15 cellular contexts compared by ENCODE assay signal in the genomic region with DNA sequence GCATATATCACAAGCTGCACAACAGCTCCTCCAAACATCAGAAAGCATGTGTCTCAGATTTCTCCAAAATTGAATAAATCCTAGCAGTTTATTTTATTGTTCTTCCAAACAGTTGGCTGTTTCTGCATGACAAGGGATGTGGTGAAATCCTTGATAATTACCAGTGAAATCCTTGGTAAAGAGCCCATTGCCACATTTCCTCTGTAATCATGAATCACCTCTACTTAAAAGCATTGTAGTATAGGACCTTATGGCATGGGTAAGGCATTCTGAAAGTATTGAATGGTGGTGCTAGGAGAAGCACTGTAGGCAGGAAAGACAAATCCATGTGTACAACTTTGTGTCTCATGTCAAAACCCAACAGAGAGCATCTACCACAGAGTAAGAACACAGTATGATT.
"Had no signal": no experiment of that assay in that cellular context is flagged by ENCODE, and none has a peak within 500 bp of the region (broad histone marks: within the 10 kb centered on the region; RNA-seq: fewer than 3 reads in every experiment).

No MANE protein-coding gene starts in this region.

- DNase-seq: activated CD4-positive, alpha-beta T cell treated with anti-CD3 and anti-CD28 coated beads for 36 hours; activated CD8-positive, alpha-beta memory T cell treated with anti-CD3 and anti-CD28 coated beads, Interleukin-2, amount 50 U/mL, for 4 hours; activated CD8-positive, alpha-beta T cell treated with anti-CD3 and anti-CD28 coated beads for 36 hours; activated naive CD8-positive, alpha-beta T cell treated with anti-CD3 and anti-CD28 coated beads, Interleukin-2, amount 50 U/mL, for 24 hours; central memory CD4-positive, alpha-beta T cell; effector CD8-positive, alpha-beta T cell; kidney; naive B cell; T1000; WERI-Rb-1 had no signal

- H3K36me3 Mint-ChIP-seq: naive B cell had no signal

- H3K4me1 ChIP-seq: parathyroid adenoma had no signal

- H3K27ac ChIP-seq: coronary artery, hepatocyte, parathyroid adenoma, skin epidermis, WERI-Rb-1 had no signal

- H3K4me3 Mint-ChIP-seq: activated CD4-positive, alpha-beta T cell treated with anti-CD3 and anti-CD28 coated beads for 36 hours; activated CD8-positive, alpha-beta T cell treated with anti-CD3 and anti-CD28 coated beads for 36 hours; activated naive CD8-positive, alpha-beta T cell treated with anti-CD3 and anti-CD28 coated beads, Interleukin-2, amount 50 U/mL, for 24 hours; naive B cell had no signal

- H3K4me3 ChIP-seq: coronary artery, hepatocyte, skin epidermis had no signal

- H3K36me3 ChIP-seq: WERI-Rb-1 had no signal

- H3K27me3 ChIP-seq: hepatocyte had no signal

- H3K27me3 Mint-ChIP-seq: activated CD4-positive, alpha-beta T cell treated with anti-CD3 and anti-CD28 coated beads for 36 hours; activated CD8-positive, alpha-beta T cell treated with anti-CD3 and anti-CD28 coated beads for 36 hours; naive B cell had no signal

- H3K4me1 Mint-ChIP-seq: activated CD4-positive, alpha-beta T cell treated with anti-CD3 and anti-CD28 coated beads for 36 hours; activated naive CD8-positive, alpha-beta T cell treated with anti-CD3 and anti-CD28 coated beads, Interleukin-2, amount 50 U/mL, for 24 hours; naive B cell had no signal

- H3K27ac Mint-ChIP-seq: activated CD4-positive, alpha-beta T cell treated with anti-CD3 and anti-CD28 coated beads for 36 hours; activated CD8-positive, alpha-beta T cell treated with anti-CD3 and anti-CD28 coated beads for 36 hours; activated naive CD8-positive, alpha-beta T cell treated with anti-CD3 and anti-CD28 coated beads, Interleukin-2, amount 50 U/mL, for 24 hours; naive B cell had no signal

- FAIRE-seq: kidney, urothelium cell line had no signal

- H3K9me3 Mint-ChIP-seq: activated CD8-positive, alpha-beta T cell treated with anti-CD3 and anti-CD28 coated beads for 36 hours had no signal
